8 cellular contexts compared by ENCODE assay signal in genomic region chr2:128232965-128233789, GRCh38.
DNase-seq lines count a peak whose midpoint lies in the region; ATAC-seq lines count a peak whose summit lies in the region.

No MANE protein-coding gene starts in this region.

- H3K4me3 Mint-ChIP-seq in IgD-negative memory B cell, result peak overlapping the region; percentile 83 to 94 (median 92)
- peak overlapping the region; percentile 71 for H3K4me3 Mint-ChIP-seq in natural killer cell treated with Interleukin-12 subunit alpha and Interleukin-12 subunit beta and Interleukin-15 and Interleukin-18, amount 100 ng/mL, for 72 hours

- DNase-seq in DMS79 (lab: John Stamatoyannopoulos, UW) (peak; percentile 55), RPMI7951 (ENCODE audit: low read depth) (peak; percentile 64), fibroblast of the conjunctiva (ENCODE audit: low read depth) (peak; percentile 27)
- peak; percentile 75 for DNase-seq in activated effector memory CD4-positive, alpha-beta T cell treated with Interleukin-2 at 50 U/mL for 16 hours
- peak; percentile 89 for DNase-seq in natural killer cell treated with Interleukin-12 subunit alpha and Interleukin-12 subunit beta and Interleukin-15 and Interleukin-18, amount 100 ng/mL, for 72 hours (ENCODE audit: low spot score)
- DNase-seq in stimulated activated naive CD4-positive, alpha-beta T cell (lab: John Stamatoyannopoulos, UW), result peak; percentile 43 to 76 (median 66)

- peak overlapping the region in 1 of 3 donors; percentile 8 for H3K27ac Mint-ChIP-seq in IgD-negative memory B cell
- H3K27ac Mint-ChIP-seq in natural killer cell treated with Interleukin-12 subunit alpha and Interleukin-12 subunit beta and Interleukin-15 and Interleukin-18, amount 100 ng/mL, for 72 hours, result peak overlapping the region in 1 of 2 donors; percentile 75

- H3K9me3 Mint-ChIP-seq in IgD-negative memory B cell, result no peaks in the 10 kb centered on the region
- H3K9me3 Mint-ChIP-seq in natural killer cell treated with Interleukin-12 subunit alpha and Interleukin-12 subunit beta and Interleukin-15 and Interleukin-18, amount 100 ng/mL, for 72 hours, result no peaks in the 10 kb centered on the region

- peaks cover 6% of the 10 kb centered on the region for H3K27me3 Mint-ChIP-seq in IgD-negative memory B cell
- peaks cover 0 to 3% of the 10 kb centered on the region in 2 donors for H3K27me3 Mint-ChIP-seq in natural killer cell treated with Interleukin-12 subunit alpha and Interleukin-12 subunit beta and Interleukin-15 and Interleukin-18, amount 100 ng/mL, for 72 hours

- H3K4me1 Mint-ChIP-seq in IgD-negative memory B cell, result peaks cover 0 to 3% (median 3%) of the 10 kb centered on the region in 3 donors
- no peaks in the 10 kb centered on the region for H3K4me1 Mint-ChIP-seq in natural killer cell treated with Interleukin-12 subunit alpha and Interleukin-12 subunit beta and Interleukin-15 and Interleukin-18, amount 100 ng/mL, for 72 hours (ENCODE audit: low read depth in 2 of 2)

- peak; percentile 99 for ATAC-seq in GM21619 (IDR thresholded peaks at IDR 0.05; ENCODE audit: unreplicated experiment)
- peak; percentile 97 for ATAC-seq in natural killer cell treated with Interleukin-12 subunit alpha and Interleukin-12 subunit beta and Interleukin-15 and Interleukin-18, amount 100 ng/mL, for 72 hours

- H3K36me3 Mint-ChIP-seq in IgD-negative memory B cell, result peaks cover 2% of the 10 kb centered on the region
- no peaks in the 10 kb centered on the region for H3K36me3 Mint-ChIP-seq in natural killer cell treated with Interleukin-12 subunit alpha and Interleukin-12 subunit beta and Interleukin-15 and Interleukin-18, amount 100 ng/mL, for 72 hours

Comparison
In these comparisons a context has a peak if more than half of its experiments do, and no peak if none do; other contexts are left out.
1. Peak in every context shown above with its lines: DNase-seq and ATAC-seq.
2. DNase-seq: peak in every context shown above with its lines; median percentile 89 in natural killer cell treated with Interleukin-12 subunit alpha and Interleukin-12 subunit beta and Interleukin-15 and Interleukin-18, amount 100 ng/mL, for 72 hours; 75 in activated effector memory CD4-positive, alpha-beta T cell treated with Interleukin-2 at 50 U/mL for 16 hours; 66 in stimulated activated naive CD4-positive, alpha-beta T cell; 64 in RPMI7951; 55 in DMS79; 27 in fibroblast of the conjunctiva.